In genomic region chr9:136007906-136008692, GRCh38 we compare ENCODE assay signal across 11 cellular contexts. TPM values are rescaled to one million over a fixed set of nuclear protein-coding genes. Genes with fewer than 3 reads are reported as not detected.
DNase-seq lines count a peak whose midpoint lies in the region; ATAC-seq, FAIRE-seq and TF ChIP-seq lines count a peak whose summit lies in the region.
"Had no signal": no experiment of that assay in that cellular context is flagged by ENCODE, and none has a peak within 500 bp of the region (broad histone marks: within the 10 kb centered on the region; RNA-seq: fewer than 3 reads in every experiment).

No MANE protein-coding gene starts in this region.

- no peak for TF ChIP-seq POLR2A in GM12891 (IDR thresholded peaks at IDR 0.05; ENCODE audit: low read depth, low read length)

- H3K4me3 ChIP-seq in right cardiac atrium (ENCODE audit: low read length) (no peak overlapping the region), mesodermal cell (ENCODE audit: extremely low read depth, insufficient read depth, low read length, poor library complexity, severe bottlenecking) (no peak overlapping the region)

- H3K27me3 ChIP-seq in right cardiac atrium (ENCODE audit: control insufficient read depth, insufficient read depth), result no peaks in the 10 kb centered on the region

- no peak for ATAC-seq in right cardiac atrium
- no peak for ATAC-seq in HG03039 (IDR thresholded peaks at IDR 0.05; ENCODE audit: unreplicated experiment)
- no peak for ATAC-seq in HG03280 (IDR thresholded peaks at IDR 0.05; ENCODE audit: unreplicated experiment)
- ATAC-seq in GM21447 (IDR thresholded peaks at IDR 0.05; ENCODE audit: unreplicated experiment), result no peak

- H3K27ac ChIP-seq in right cardiac atrium (ENCODE audit: low read length) (no peak overlapping the region), mesodermal cell (ENCODE audit: low read depth, low read length, severe bottlenecking) (peak overlapping the region; percentile 79)

- intact Hi-C loops in right cardiac atrium (cut with DNase I), result no loop called here
- intact Hi-C loops in cardiac septum (cut with DNase I), result no loop called here

- peak in 2 of 3 donors; percentile 57 to 59 for DNase-seq in right cardiac atrium
- no peak for DNase-seq in cardiac septum (ENCODE audit: low spot score)
- DNase-seq in dermis blood vessel endothelial cell, result peak; percentile 77
- no peak for DNase-seq in GM12891 (ENCODE audit: insufficient read length, low spot score)
- DNase-seq: activated T-cell treated with anti-CD3 and anti-CD28 coated beads for 4 hours; AML-193; stimulated activated CD4-positive, alpha-beta T cell treated with anti-CD3 and anti-CD28 coated beads, Interleukin-2, amount 100 ng/mL, for 24 hours had no signal

- no peak for FAIRE-seq in GM12891 (lab: Jason Lieb, UNC)

- 69% methylated on average over 24 of the region's 24 CpGs for WGBS in right cardiac atrium
- 55 to 67% methylated on average over 7 to 16 of the region's 24 CpGs for WGBS in mesodermal cell (ENCODE audit: insufficient coverage in 2 of 2), 2 experiments

- H3K4me1 ChIP-seq in right cardiac atrium (ENCODE audit: control insufficient read depth, insufficient read depth, low read length) (peaks cover 7% of the 10 kb centered on the region), mesodermal cell (ENCODE audit: control insufficient read depth, insufficient read depth, low read length, poor library complexity, severe bottlenecking) (peaks cover 76% of the 10 kb centered on the region)

- H3K36me3 ChIP-seq in mesodermal cell (ENCODE audit: control insufficient read depth, insufficient read depth, low read length), result peaks cover 28% of the 10 kb centered on the region

- H3K9me3 ChIP-seq in right cardiac atrium (ENCODE audit: control insufficient read depth, low read length) (no peaks in the 10 kb centered on the region), mesodermal cell (ENCODE audit: control insufficient read depth, low read length) (no peaks in the 10 kb centered on the region)

TF ChIP-seq in GM12891, 5 proteins besides CTCF, POLR2A, EP300 and RAD21:
- TF ChIP-seq POU2F2 (IDR thresholded peaks at IDR 0.05; ENCODE audit: low read depth, low read length) (no peak), PAX5 (IDR thresholded peaks at IDR 0.05; ENCODE audit: insufficient read depth, low read length, severe bottlenecking) (no peak), SPI1 (IDR thresholded peaks at IDR 0.05; ENCODE audit: low read depth, low read length) (no peak), POLR2AphosphoS5 (IDR thresholded peaks at IDR 0.05; ENCODE audit: low read depth, low read length) (no peak), TAF1 (IDR thresholded peaks at IDR 0.05; ENCODE audit: low read depth, low read length) (no peak)

RNA-seq across cellular contexts. Expression of gene UBAC1, which starts 46.9 kb away (rescaled TPM):
- total RNA-seq in right cardiac atrium, result 10 to 100 TPM; 64.0 to 88.7 (median 76.2) TPM
- polyA plus RNA-seq in right cardiac atrium, result 83.3 TPM
- 90.3 TPM for total RNA-seq in cardiac septum
- 35.9 and 36.2 TPM in 2 replicates for total RNA-seq in dermis blood vessel endothelial cell
- polyA plus RNA-seq in mesodermal cell (2013, experiment 1 of 2), result 44.5 TPM
- 41.5 TPM for polyA plus RNA-seq in mesodermal cell (2013, experiment 2 of 2)
- polyA plus RNA-seq in GM12891 (2012; ENCODE audit: low read depth, missing spikeins), result 25.6 TPM

Comparison
In these comparisons a context has a peak if more than half of its experiments do, and no peak if none do; other contexts are left out.
1. DNase-seq: peak in right cardiac atrium (2 of 3) and dermis blood vessel endothelial cell (single experiment); none in cardiac septum (single experiment) and GM12891 (single experiment).